ENCODE assay signal across 8 cellular contexts in the genomic region with DNA sequence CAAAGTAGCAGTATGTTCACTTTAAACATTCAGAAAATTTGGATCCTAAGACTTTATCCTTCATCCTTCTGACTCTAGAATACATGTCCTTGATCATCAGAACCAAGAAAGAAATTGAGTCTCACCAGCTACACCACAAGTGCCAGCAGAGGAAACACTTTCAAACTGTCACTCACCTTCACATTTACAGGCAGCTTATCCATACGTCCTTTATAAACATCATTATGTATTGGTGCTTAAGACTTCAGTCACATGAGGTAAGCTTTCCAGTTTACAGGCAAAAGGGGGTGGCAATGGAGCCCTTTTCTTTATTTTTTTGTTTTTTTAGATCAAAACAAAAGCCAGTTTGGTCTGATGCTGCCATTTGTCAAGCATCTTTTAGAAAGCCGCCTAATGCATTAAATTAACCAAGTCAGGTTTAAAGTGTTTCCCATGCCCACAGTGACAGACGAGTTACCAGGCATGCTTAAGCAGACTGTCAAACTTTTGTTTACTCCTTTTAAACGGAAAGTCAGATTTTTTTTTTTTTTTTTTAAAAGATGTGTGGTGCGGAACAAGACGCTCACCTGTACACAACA. TPM values are rescaled to one million over a fixed set of nuclear protein-coding genes. Genes with fewer than 3 reads are reported as not detected.
DNase-seq lines count a peak whose midpoint lies in the region; ATAC-seq and TF ChIP-seq lines count a peak whose summit lies in the region.

No MANE protein-coding gene starts in this region.

- H3K4me2 ChIP-seq in BLaER1 treated with 17β-estradiol and CSF1 and Interleukin-3, amounts not matched to agents 10 nM and 100 nM: peak overlapping the region; percentile 79 to 95 (median 88)

- peaks cover 12 to 29% (median 24%) of the 10 kb centered on the region in 11 experiments for H3K36me3 ChIP-seq in BLaER1 treated with 17β-estradiol and CSF1 and Interleukin-3, amounts not matched to agents 10 nM and 100 nM
- peaks cover 11% of the 10 kb centered on the region for H3K36me3 ChIP-seq in MG63

- H3K9me3 ChIP-seq in BLaER1 treated with 17β-estradiol and CSF1 and Interleukin-3, amounts not matched to agents 10 nM and 100 nM (replicated peaks in 1 of 11): peaks cover 0 to 29% (median 25%) of the 10 kb centered on the region in 11 experiments; a peak in 18 of 22 replicates
- H3K9me3 ChIP-seq in MG63: no peaks in the 10 kb centered on the region

- peak overlapping the region; percentile 70 to 88 (median 78) for H3K4me3 ChIP-seq in BLaER1 treated with 17β-estradiol and CSF1 and Interleukin-3, amounts not matched to agents 10 nM and 100 nM
- H3K4me3 ChIP-seq in MG63: peak overlapping the region; percentile 60
- peak overlapping the region; percentile 46 to 75 for H3K4me3 ChIP-seq in cardiac fibroblast (replicated peaks in 1 of 2; ENCODE audit: low read depth in 2 of 2, low read length in 2 of 2)

- H3K27ac ChIP-seq in BLaER1 treated with 17β-estradiol and CSF1 and Interleukin-3, amounts not matched to agents 10 nM and 100 nM: peak overlapping the region in 5 of 11 experiments; percentile 90 to 95 (median 92); a peak in 5 of 22 replicates

- H3K36me3 Mint-ChIP-seq in naive B cell: peaks cover 8 to 12% of the 10 kb centered on the region in 2 donors

- peak overlapping the region; percentile 79 to 94 (median 90) for H3K4me3 Mint-ChIP-seq in naive B cell

- H3K4me1 ChIP-seq in BLaER1 treated with 17β-estradiol and CSF1 and Interleukin-3, amounts not matched to agents 10 nM and 100 nM: peaks cover 13 to 29% (median 18%) of the 10 kb centered on the region in 10 experiments

- DNase-seq in MG63: no peak
- DNase-seq in cardiac fibroblast (ENCODE audit: low read depth in 2 of 2): no peak
- no peak for DNase-seq in naive B cell
- no peak for DNase-seq in iPS-NIHi7 (ENCODE audit: extremely low spot score)
- no peak for DNase-seq in activated CD4-positive, CD25-positive, alpha-beta regulatory T cell treated with anti-CD3 and anti-CD28 coated beads, Interleukin-2, amount 50 U/mL, for 72 hours
- no peak for DNase-seq in ureter (ENCODE audit: low spot score)

- peak overlapping the region; percentile 81 to 94 (median 90) for H3K27ac Mint-ChIP-seq in naive B cell

- no peaks in the 10 kb centered on the region for H3K27me3 ChIP-seq in BLaER1 treated with 17β-estradiol and CSF1 and Interleukin-3, amounts not matched to agents 10 nM and 100 nM
- no peaks in the 10 kb centered on the region for H3K27me3 ChIP-seq in MG63

- peak overlapping the region; percentile 94 to 98 (median 96); a peak in 20 of 22 replicates for H3K9ac ChIP-seq in BLaER1 treated with 17β-estradiol and CSF1 and Interleukin-3, amounts not matched to agents 10 nM and 100 nM

- peaks cover 0 to 16% (median 0%) of the 10 kb centered on the region in 11 experiments; a peak in 1 of 22 replicates for H4K20me1 ChIP-seq in BLaER1 treated with 17β-estradiol and CSF1 and Interleukin-3, amounts not matched to agents 10 nM and 100 nM

- H3K9me3 Mint-ChIP-seq in naive B cell: no peaks in the 10 kb centered on the region

- no peaks in the 10 kb centered on the region for H3K27me3 Mint-ChIP-seq in naive B cell

- no peak for TF ChIP-seq CTCF in cardiac fibroblast (IDR thresholded peaks at IDR 0.05; ENCODE audit: low read depth, low read length)

- ATAC-seq in naive B cell (ENCODE audit: low read depth in 2 of 2): peak in 1 of 2 donors; percentile 7
- ATAC-seq in HG03342 (IDR thresholded peaks at IDR 0.05; ENCODE audit: unreplicated experiment): no peak

- peaks cover 19 to 25% (median 21%) of the 10 kb centered on the region in 3 donors for H3K4me1 Mint-ChIP-seq in naive B cell

RNA-seq across cellular contexts. Expression of a gene that starts 1.0 kb away (rescaled TPM):
- 6.9 and 11.7 TPM in 2 replicates for total RNA-seq in MG63 (2014; rRNA removed; shearing (Covaris generic); ENCODE audit: low replicate concordance)
- 10 to 100 TPM in 1 of 6 donors, 1 to 10 TPM in 5; 4.8 to 13.4 (median 5.8) TPM for polyA plus RNA-seq in naive B cell (ENCODE audit: low read depth in 6 of 6)
- 31.7 TPM for total RNA-seq in ureter
